16 cellular contexts compared by ENCODE assay signal in genomic region chr7:64945481-64945756, GRCh38.
"Had no signal": no experiment of that assay in that cellular context is flagged by ENCODE, and none has a peak within 500 bp of the region (broad histone marks: within the 10 kb centered on the region; RNA-seq: fewer than 3 reads in every experiment).

No MANE protein-coding gene starts in this region.

- H3K9me3 ChIP-seq: mucosa of descending colon, stomach, thyroid gland had no signal

- H3K27ac ChIP-seq: dorsolateral prefrontal cortex, neural progenitor cell, parathyroid adenoma, stomach, thyroid gland had no signal

- DNase-seq: effector CD4-positive, alpha-beta T cell; head of caudate nucleus; mucosa of descending colon; naive thymus-derived CD4-positive, alpha-beta T cell; stimulated activated CD4-positive, alpha-beta T cell treated with anti-CD3 and anti-CD28 coated beads, Interleukin-12 subunit alpha, Interleukin-12 subunit beta, amount 100 ng/mL, for 4 hours; stimulated activated CD4-positive, alpha-beta T cell treated with anti-CD3 and anti-CD28 coated beads, Interleukin-1b, Interleukin-23, amount 100 ng/mL, for 48 hours; stimulated activated CD4-positive, alpha-beta T cell treated with anti-CD3 and anti-CD28 coated beads, Interleukin-4, amount 100 ng/mL, for 1 hour; stimulated activated naive CD4-positive, alpha-beta T cell treated with Interleukin-2 at 50 U/mL for 16 hours; stomach; thyroid gland had no signal

- H3K27me3 ChIP-seq: thyroid gland had no signal

- H3K4me3 ChIP-seq: dorsolateral prefrontal cortex, lung, mucosa of descending colon, neural progenitor cell, smooth muscle cell, stomach, thyroid gland had no signal

- H3K36me3 ChIP-seq: neural progenitor cell, stomach, thyroid gland had no signal

- H3K4me1 ChIP-seq: neural progenitor cell, parathyroid adenoma had no signal

- ATAC-seq: mucosa of descending colon; naive thymus-derived CD4-positive, alpha-beta T cell; sciatic nerve had no signal
